1 cellular context compared by ENCODE assay signal in genomic region chr4:189660737-189661330, GRCh38.
TF ChIP-seq lines count a peak whose summit lies in the region.

No MANE protein-coding gene starts in this region.

TF ChIP-seq in SK-N-SH, 30 proteins besides CTCF, POLR2A, EP300 and RAD21 (continued from another document):
- TF ChIP-seq USF2 (IDR thresholded peaks at IDR 0.05; ENCODE audit: borderline replicate concordance, low read depth, low read length) (no peak), FOSL2 (IDR thresholded peaks at IDR 0.05; ENCODE audit: borderline replicate concordance, low read depth) (no peak), GABPA (IDR thresholded peaks at IDR 0.05; ENCODE audit: low read depth) (no peak), YY1 (IDR thresholded peaks at IDR 0.05; ENCODE audit: low read depth) (no peak), TAF1 (IDR thresholded peaks at IDR 0.05; ENCODE audit: borderline replicate concordance, low read depth, low read length) (no peak), FOXJ3 (CRISPR knock-in tag; IDR thresholded peaks at IDR 0.05) (no peak)
TF ChIP-seq in SK-N-SH: peak in this region for 0.
